ENCODE assay signal across 16 cellular contexts in the genomic region with DNA sequence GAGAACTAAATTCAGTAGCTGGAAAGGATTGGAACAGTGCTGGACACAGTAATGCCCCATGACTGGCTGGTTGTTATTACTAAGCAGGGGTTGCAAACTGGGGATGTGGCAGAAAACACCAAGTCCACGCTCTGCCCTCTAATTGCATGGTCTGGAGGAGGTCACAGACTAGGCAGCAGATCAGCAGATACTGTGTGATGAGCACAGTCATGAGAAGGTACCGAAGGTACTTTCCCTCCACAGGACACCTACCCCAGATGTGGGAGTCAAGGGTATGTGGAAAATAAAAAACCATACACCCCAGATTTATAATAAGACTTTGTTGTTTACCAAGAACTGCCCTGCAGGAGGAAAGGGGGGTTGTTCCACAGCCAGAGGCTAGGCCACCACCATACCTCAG.
A peak's percentile ranks its signal among the peaks of the same experiment; 100 is the strongest.
DNase-seq lines count a peak whose midpoint lies in the region; ATAC-seq lines count a peak whose summit lies in the region.
"Had no signal": no experiment of that assay in that cellular context is flagged by ENCODE, and none has a peak within 500 bp of the region (broad histone marks: within the 10 kb centered on the region; RNA-seq: fewer than 3 reads in every experiment).

No MANE protein-coding gene starts in this region.

- peaks cover 6% of the 10 kb centered on the region for H3K36me3 Mint-ChIP-seq in activated naive CD8-positive, alpha-beta T cell treated with anti-CD3 and anti-CD28 coated beads, Interleukin-2, amount 50 U/mL, for 24 hours (ENCODE audit: low read depth)
- H3K36me3 Mint-ChIP-seq in activated naive CD8-positive, alpha-beta T cell treated with anti-CD3 and anti-CD28 coated beads for 36 hours, result peaks cover 7% of the 10 kb centered on the region

- DNase-seq in activated naive CD8-positive, alpha-beta T cell treated with anti-CD3 and anti-CD28 coated beads, Interleukin-2, amount 50 U/mL, for 24 hours, result no peak
- DNase-seq in activated naive CD8-positive, alpha-beta T cell treated with anti-CD3 and anti-CD28 coated beads for 36 hours, result no peak
- DNase-seq in sciatic nerve (ENCODE audit: low spot score), result no peak
- no peak for DNase-seq in stimulated activated naive CD8-positive, alpha-beta T cell treated with anti-CD3 and anti-CD28 coated beads, Interleukin-15, Interleukin-2, amounts not matched to agents 100 U/mL and 50 U/mL, for 24 hours
- no peak for DNase-seq in OCI-M2 (lab: John Stamatoyannopoulos, UW; ENCODE audit: unreplicated experiment)
- DNase-seq in Ammon's horn (ENCODE audit: low spot score), result no peak
- DNase-seq: 8988T; Calu3; CD8-positive, alpha-beta T cell; DMS79 treated with DMSO at 0.1 percent for 48 hours; GF-D8; GM23248; IMR-90 had no signal

- no peak overlapping the region for H3K4me3 Mint-ChIP-seq in activated naive CD8-positive, alpha-beta T cell treated with anti-CD3 and anti-CD28 coated beads, Interleukin-2, amount 50 U/mL, for 24 hours
- H3K4me3 Mint-ChIP-seq in activated naive CD8-positive, alpha-beta T cell treated with anti-CD3 and anti-CD28 coated beads for 36 hours, result no peak overlapping the region
- H3K4me3 Mint-ChIP-seq: B cell; CD8-positive, alpha-beta T cell had no signal

- peak; percentile 47 for ATAC-seq in activated naive CD8-positive, alpha-beta T cell treated with anti-CD3 and anti-CD28 coated beads, Interleukin-2, amount 50 U/mL, for 24 hours
- ATAC-seq in sciatic nerve (peak; percentile 18), GM19397 (IDR thresholded peaks at IDR 0.05; ENCODE audit: unreplicated experiment) (no peak), GM21737 (IDR thresholded peaks at IDR 0.05; ENCODE audit: unreplicated experiment) (no peak)
- peak; percentile 51 for ATAC-seq in stimulated activated naive CD8-positive, alpha-beta T cell treated with anti-CD3 and anti-CD28 coated beads, Interleukin-15, Interleukin-2, amounts not matched to agents 100 U/mL and 50 U/mL, for 24 hours
- ATAC-seq: CD8-positive, alpha-beta T cell had no signal

- H3K27me3 Mint-ChIP-seq in activated naive CD8-positive, alpha-beta T cell treated with anti-CD3 and anti-CD28 coated beads, Interleukin-2, amount 50 U/mL, for 24 hours, result no peaks in the 10 kb centered on the region
- H3K27me3 Mint-ChIP-seq in activated naive CD8-positive, alpha-beta T cell treated with anti-CD3 and anti-CD28 coated beads for 36 hours, result no peaks in the 10 kb centered on the region
- H3K27me3 Mint-ChIP-seq: B cell had no signal

- H3K27ac Mint-ChIP-seq in activated naive CD8-positive, alpha-beta T cell treated with anti-CD3 and anti-CD28 coated beads, Interleukin-2, amount 50 U/mL, for 24 hours, result no peak overlapping the region
- no peak overlapping the region for H3K27ac Mint-ChIP-seq in activated naive CD8-positive, alpha-beta T cell treated with anti-CD3 and anti-CD28 coated beads for 36 hours
- H3K27ac Mint-ChIP-seq: B cell; CD8-positive, alpha-beta T cell had no signal

- no peaks in the 10 kb centered on the region for H3K4me1 Mint-ChIP-seq in activated naive CD8-positive, alpha-beta T cell treated with anti-CD3 and anti-CD28 coated beads, Interleukin-2, amount 50 U/mL, for 24 hours
- peaks cover 2% of the 10 kb centered on the region for H3K4me1 Mint-ChIP-seq in activated naive CD8-positive, alpha-beta T cell treated with anti-CD3 and anti-CD28 coated beads for 36 hours
- H3K4me1 Mint-ChIP-seq: B cell had no signal

- intact Hi-C loops in sciatic nerve (cut with DNase I), result no loop called here

- H3K9me3 Mint-ChIP-seq in activated naive CD8-positive, alpha-beta T cell treated with anti-CD3 and anti-CD28 coated beads, Interleukin-2, amount 50 U/mL, for 24 hours, result no peaks in the 10 kb centered on the region
- H3K9me3 Mint-ChIP-seq in activated naive CD8-positive, alpha-beta T cell treated with anti-CD3 and anti-CD28 coated beads for 36 hours, result no peaks in the 10 kb centered on the region
- H3K9me3 Mint-ChIP-seq: CD8-positive, alpha-beta T cell had no signal

Comparison
In these comparisons a context has a peak if more than half of its experiments do, and no peak if none do; other contexts are left out.
1. ATAC-seq: peak in activated naive CD8-positive, alpha-beta T cell treated with anti-CD3 and anti-CD28 coated beads, Interleukin-2, amount 50 U/mL, for 24 hours (single experiment), sciatic nerve (single experiment) and stimulated activated naive CD8-positive, alpha-beta T cell treated with anti-CD3 and anti-CD28 coated beads, Interleukin-15, Interleukin-2, amounts not matched to agents 100 U/mL and 50 U/mL, for 24 hours (single experiment); none in GM19397 (single experiment) and GM21737 (single experiment).